18 cellular contexts compared by ENCODE assay signal in genomic region chr1:25356441-25356840, GRCh38. TPM values are rescaled to one million over a fixed set of nuclear protein-coding genes. Genes with fewer than 3 reads are reported as not detected.
DNase-seq lines count a peak whose midpoint lies in the region; ATAC-seq and TF ChIP-seq lines count a peak whose summit lies in the region.
"Had no signal": no experiment of that assay in that cellular context is flagged by ENCODE, and none has a peak within 500 bp of the region (broad histone marks: within the 10 kb centered on the region; RNA-seq: fewer than 3 reads in every experiment).

No MANE protein-coding gene starts in this region.

- POLR2A ChIA-PET in HEK293 (lab: Yijun Ruan, JAX), result no interaction called here

- no peak for DNase-seq in activated CD4-positive, alpha-beta T cell treated with anti-CD3 and anti-CD28 coated beads, Interleukin-2, amount 10 ng/mL, durations not matched to agents 24 days and 14 days
- DNase-seq in activated CD4-positive, alpha-beta T cell treated with anti-CD3 and anti-CD28 coated beads for 48 hours, result no peak
- no peak for DNase-seq in activated naive CD4-positive, alpha-beta T cell treated with anti-CD3 and anti-CD28 coated beads, Interleukin-2, amount 50 U/mL, for 72 hours (ENCODE audit: low spot score in 2 of 2)
- DNase-seq in right lobe of liver, result no peak
- no peak for DNase-seq in islet precursor cell
- DNase-seq in NCI-H1930 (lab: John Stamatoyannopoulos, UW), result no peak
- DNase-seq: DMS79 treated with DMSO at 0.1 percent for 48 hours, H9, head of caudate nucleus, mesendoderm, NCI-H1105, NCI-H2171 treated with DMSO at 0.1 percent for 48 hours, stomach had no signal

- no peaks in the 10 kb centered on the region for H3K27me3 ChIP-seq in right lobe of liver
- H3K27me3 ChIP-seq: stomach had no signal

- peaks cover 28 to 81% of the 10 kb centered on the region in 2 experiments; a peak in 2 of 3 replicates for H3K36me3 ChIP-seq in HEK293 (ENCODE audit: control insufficient read depth in 2 of 2, insufficient read depth in 1 of 2, low read length in 2 of 2)
- peaks cover 0 to 33% (median 19%) of the 10 kb centered on the region in 4 donors for H3K36me3 ChIP-seq in right lobe of liver

- H3K4me3 Mint-ChIP-seq in activated CD4-positive, alpha-beta T cell treated with anti-CD3 and anti-CD28 coated beads, Interleukin-2, amount 10 ng/mL, durations not matched to agents 24 days and 14 days, result peak overlapping the region; percentile 54
- H3K4me3 Mint-ChIP-seq: H9 had no signal

- intact Hi-C loops in activated CD4-positive, alpha-beta T cell treated with anti-CD3 and anti-CD28 coated beads, Interleukin-2, amount 10 ng/mL, durations not matched to agents 24 days and 14 days (cut with micrococcal nuclease), result no loop called here
- intact Hi-C loops in right lobe of liver (cut with DNase I), result no loop called here

- no peak for TF ChIP-seq POLR2A in right lobe of liver (IDR thresholded peaks at IDR 0.05)

- no peak for ATAC-seq in activated naive CD4-positive, alpha-beta T cell treated with anti-CD3 and anti-CD28 coated beads, Interleukin-2, amount 50 U/mL, for 72 hours
- ATAC-seq in right lobe of liver, result peak; percentile 53 to 62 (median 60)
- ATAC-seq in GM21619 (IDR thresholded peaks at IDR 0.05; ENCODE audit: unreplicated experiment), result no peak
- ATAC-seq: A549 had no signal

- H3K36me3 Mint-ChIP-seq in activated CD4-positive, alpha-beta T cell treated with anti-CD3 and anti-CD28 coated beads, Interleukin-2, amount 10 ng/mL, durations not matched to agents 24 days and 14 days (ENCODE audit: low read depth), result peaks cover 59% of the 10 kb centered on the region
- H3K36me3 Mint-ChIP-seq in activated naive CD4-positive, alpha-beta T cell treated with anti-CD3 and anti-CD28 coated beads, Interleukin-2, amount 50 U/mL, for 72 hours, result peaks cover 4 to 25% of the 10 kb centered on the region in 2 donors

- H3K4me3 ChIP-seq in HEK293 (ENCODE audit: low read depth, low read length) (no peak overlapping the region), right lobe of liver (no peak overlapping the region)
- H3K4me3 ChIP-seq: A549, stomach had no signal

- peak overlapping the region; percentile 76 for H3K27ac Mint-ChIP-seq in activated CD4-positive, alpha-beta T cell treated with anti-CD3 and anti-CD28 coated beads, Interleukin-2, amount 10 ng/mL, durations not matched to agents 24 days and 14 days
- H3K27ac Mint-ChIP-seq in activated naive CD4-positive, alpha-beta T cell treated with anti-CD3 and anti-CD28 coated beads, Interleukin-2, amount 50 U/mL, for 72 hours, result peak overlapping the region; percentile 59 to 92

- no peaks in the 10 kb centered on the region for H3K9me3 Mint-ChIP-seq in activated CD4-positive, alpha-beta T cell treated with anti-CD3 and anti-CD28 coated beads, Interleukin-2, amount 10 ng/mL, durations not matched to agents 24 days and 14 days
- H3K9me3 Mint-ChIP-seq in activated naive CD4-positive, alpha-beta T cell treated with anti-CD3 and anti-CD28 coated beads, Interleukin-2, amount 50 U/mL, for 72 hours, result no peaks in the 10 kb centered on the region
- H3K9me3 Mint-ChIP-seq: H9 had no signal

- peaks cover 27% of the 10 kb centered on the region for H3K4me1 Mint-ChIP-seq in activated CD4-positive, alpha-beta T cell treated with anti-CD3 and anti-CD28 coated beads, Interleukin-2, amount 10 ng/mL, durations not matched to agents 24 days and 14 days
- H3K4me1 Mint-ChIP-seq: H9 had no signal

- H3K27me3 Mint-ChIP-seq in activated CD4-positive, alpha-beta T cell treated with anti-CD3 and anti-CD28 coated beads, Interleukin-2, amount 10 ng/mL, durations not matched to agents 24 days and 14 days, result no peaks in the 10 kb centered on the region

- H3K4me1 ChIP-seq in HEK293 (ENCODE audit: control insufficient read depth, insufficient read depth, low read length), result no peaks in the 10 kb centered on the region
- peaks cover 0 to 22% (median 10%) of the 10 kb centered on the region in 4 donors for H3K4me1 ChIP-seq in right lobe of liver
- H3K4me1 ChIP-seq: stomach had no signal

- CTCF ChIA-PET in HEK293 (lab: Yijun Ruan, JAX), result no interaction called here

- H3K9me3 ChIP-seq in HEK293 (ENCODE audit: control insufficient read depth, insufficient read depth, low read depth, low read length) (no peaks in the 10 kb centered on the region), right lobe of liver (no peaks in the 10 kb centered on the region)
- H3K9me3 ChIP-seq: A549, stomach had no signal

- TF ChIP-seq CTCF in HEK293 (tag by site-specific recombination; IDR thresholded peaks at IDR 0.05) (no peak), right lobe of liver (IDR thresholded peaks at IDR 0.05) (no peak)

- H3K27ac ChIP-seq in HEK293 (ENCODE audit: extremely low read depth, low read depth, low read length) (no peak overlapping the region), right lobe of liver (peak overlapping the region in 1 of 3 donors; percentile 19)
- H3K27ac ChIP-seq: A549, C4-2B, KMS-11, stomach had no signal

TF ChIP-seq in HEK293, 187 proteins besides CTCF, POLR2A, EP300 and RAD21:
- TF ChIP-seq PRDM1 (tag by site-specific recombination; IDR thresholded peaks at IDR 0.05), result no peak
- 0 out of 2 replicates have a peak, but pooled peaks have one; percentile 0 for TF ChIP-seq ZBTB48 (tag by site-specific recombination; IDR thresholded peaks at IDR 0.05)

RNA-seq across cellular contexts. Expression of gene TMEM50A, which starts 18.3 kb away (rescaled TPM):
- 94.1 and 102 TPM in 2 replicates for total RNA-seq in activated CD4-positive, alpha-beta T cell treated with anti-CD3 and anti-CD28 coated beads, Interleukin-2, amount 10 ng/mL, durations not matched to agents 24 days and 14 days
- 10 to 100 TPM; 92.0 to 95.5 TPM for total RNA-seq in activated naive CD4-positive, alpha-beta T cell treated with anti-CD3 and anti-CD28 coated beads, Interleukin-2, amount 50 U/mL, for 72 hours
- total RNA-seq in right lobe of liver, result 10 to 100 TPM; 22.2 to 43.1 (median 36.4) TPM

Comparison
In these comparisons a context has a peak if more than half of its experiments do, and no peak if none do; other contexts are left out.
1. ATAC-seq: peak in right lobe of liver (4 of 4); none in activated naive CD4-positive, alpha-beta T cell treated with anti-CD3 and anti-CD28 coated beads, Interleukin-2, amount 50 U/mL, for 72 hours (0 of 2) and GM21619 (single experiment).